In genomic region chr3:142279965-142280590, GRCh38 we compare ENCODE assay signal across 8 cellular contexts. TPM values are rescaled to one million over a fixed set of nuclear protein-coding genes. Genes with fewer than 3 reads are reported as not detected.
DNase-seq lines count a peak whose midpoint lies in the region; ATAC-seq and TF ChIP-seq lines count a peak whose summit lies in the region.

No MANE protein-coding gene starts in this region.

- intact Hi-C loops in left lung (cut with DNase I): loop anchor here in 1 of 2 donors (5.0 kb wide), 1 partner anchor 153 kb away; no protein-coding TSS in a partner anchor

- no peaks in the 10 kb centered on the region for H3K36me3 ChIP-seq in left lung

- peaks cover 0 to 32% of the 10 kb centered on the region in 2 donors for H3K4me1 ChIP-seq in left lung

- no peak overlapping the region for H3K4me3 Mint-ChIP-seq in chondrocyte (ENCODE audit: unreplicated experiment)
- no peak overlapping the region for H3K4me3 Mint-ChIP-seq in stimulated activated effector memory CD8-positive, alpha-beta T cell treated with anti-CD3 and anti-CD28 coated beads, Interleukin-12 subunit alpha, Interleukin-12 subunit beta, amount 100 ng/mL, for 72 hours

- H3K4me3 ChIP-seq in AG10803 (ENCODE audit: low read length) (no peak overlapping the region), left lung (no peak overlapping the region)

- H3K9me3 Mint-ChIP-seq in chondrocyte (ENCODE audit: low read depth): no peaks in the 10 kb centered on the region
- H3K9me3 Mint-ChIP-seq in stimulated activated effector memory CD8-positive, alpha-beta T cell treated with anti-CD3 and anti-CD28 coated beads, Interleukin-12 subunit alpha, Interleukin-12 subunit beta, amount 100 ng/mL, for 72 hours: no peaks in the 10 kb centered on the region

- H3K27me3 Mint-ChIP-seq in chondrocyte (ENCODE audit: low read depth): no peaks in the 10 kb centered on the region

- H3K9me3 ChIP-seq in left lung: no peaks in the 10 kb centered on the region

- no peak overlapping the region for H3K27ac Mint-ChIP-seq in chondrocyte (ENCODE audit: unreplicated experiment)
- no peak overlapping the region for H3K27ac Mint-ChIP-seq in stimulated activated effector memory CD8-positive, alpha-beta T cell treated with anti-CD3 and anti-CD28 coated beads, Interleukin-12 subunit alpha, Interleukin-12 subunit beta, amount 100 ng/mL, for 72 hours

- H3K27me3 ChIP-seq in left lung: no peaks in the 10 kb centered on the region

- TF ChIP-seq CTCF in AG10803 (conservative IDR thresholded peaks at IDR 0.05; ENCODE audit: low read length) (peak; percentile 72), chondrocyte (IDR thresholded peaks at IDR 0.05) (peak; percentile 90), left lung (IDR thresholded peaks at IDR 0.05) (peak; percentile 52 to 71)

- peaks cover 24% of the 10 kb centered on the region for H3K4me1 Mint-ChIP-seq in chondrocyte (ENCODE audit: low read depth)
- H3K4me1 Mint-ChIP-seq in stimulated activated effector memory CD8-positive, alpha-beta T cell treated with anti-CD3 and anti-CD28 coated beads, Interleukin-12 subunit alpha, Interleukin-12 subunit beta, amount 100 ng/mL, for 72 hours: peaks cover 23% of the 10 kb centered on the region

- ATAC-seq in GM18511 (IDR thresholded peaks at IDR 0.05; ENCODE audit: unreplicated experiment) (peak; percentile 89), HG03135 (IDR thresholded peaks at IDR 0.05; ENCODE audit: unreplicated experiment) (peak; percentile 91), left lung (peak; percentile 94)
- peak; percentile 92 for ATAC-seq in stimulated activated effector memory CD8-positive, alpha-beta T cell treated with anti-CD3 and anti-CD28 coated beads, Interleukin-12 subunit alpha, Interleukin-12 subunit beta, amount 100 ng/mL, for 72 hours

- no peaks in the 10 kb centered on the region for H3K36me3 Mint-ChIP-seq in chondrocyte (ENCODE audit: low read depth)
- no peaks in the 10 kb centered on the region for H3K36me3 Mint-ChIP-seq in stimulated activated effector memory CD8-positive, alpha-beta T cell treated with anti-CD3 and anti-CD28 coated beads, Interleukin-12 subunit alpha, Interleukin-12 subunit beta, amount 100 ng/mL, for 72 hours

- H3K27ac ChIP-seq in left lung: no peak overlapping the region

- DNase-seq in AG10803 (ENCODE audit: low read depth) (peak; percentile 82), NCI-H2107 (lab: John Stamatoyannopoulos, UW) (peak; percentile 67), T-helper 2 cell (peak in 3 of 5 experiments; percentile 8 to 74 (median 46)), chondrocyte (ENCODE audit: low spot score) (no peak), left lung (peak in 1 of 2 donors; percentile 37)
- DNase-seq in stimulated activated effector memory CD8-positive, alpha-beta T cell treated with anti-CD3 and anti-CD28 coated beads, Interleukin-12 subunit alpha, Interleukin-12 subunit beta, amount 100 ng/mL, for 72 hours (ENCODE audit: low spot score in 2 of 2): peak; percentile 21 to 64

RNA-seq across cellular contexts. Expression of gene GK5, which starts 54.7 kb away (rescaled TPM):
- total RNA-seq in chondrocyte: 26.8 to 35.2 TPM (median 31.5 TPM) in 3 replicates
- total RNA-seq in left lung: 10 to 100 TPM; 15.7 to 20.8 TPM
